ENCODE assay signal across 1 cellular context in the genomic region with DNA sequence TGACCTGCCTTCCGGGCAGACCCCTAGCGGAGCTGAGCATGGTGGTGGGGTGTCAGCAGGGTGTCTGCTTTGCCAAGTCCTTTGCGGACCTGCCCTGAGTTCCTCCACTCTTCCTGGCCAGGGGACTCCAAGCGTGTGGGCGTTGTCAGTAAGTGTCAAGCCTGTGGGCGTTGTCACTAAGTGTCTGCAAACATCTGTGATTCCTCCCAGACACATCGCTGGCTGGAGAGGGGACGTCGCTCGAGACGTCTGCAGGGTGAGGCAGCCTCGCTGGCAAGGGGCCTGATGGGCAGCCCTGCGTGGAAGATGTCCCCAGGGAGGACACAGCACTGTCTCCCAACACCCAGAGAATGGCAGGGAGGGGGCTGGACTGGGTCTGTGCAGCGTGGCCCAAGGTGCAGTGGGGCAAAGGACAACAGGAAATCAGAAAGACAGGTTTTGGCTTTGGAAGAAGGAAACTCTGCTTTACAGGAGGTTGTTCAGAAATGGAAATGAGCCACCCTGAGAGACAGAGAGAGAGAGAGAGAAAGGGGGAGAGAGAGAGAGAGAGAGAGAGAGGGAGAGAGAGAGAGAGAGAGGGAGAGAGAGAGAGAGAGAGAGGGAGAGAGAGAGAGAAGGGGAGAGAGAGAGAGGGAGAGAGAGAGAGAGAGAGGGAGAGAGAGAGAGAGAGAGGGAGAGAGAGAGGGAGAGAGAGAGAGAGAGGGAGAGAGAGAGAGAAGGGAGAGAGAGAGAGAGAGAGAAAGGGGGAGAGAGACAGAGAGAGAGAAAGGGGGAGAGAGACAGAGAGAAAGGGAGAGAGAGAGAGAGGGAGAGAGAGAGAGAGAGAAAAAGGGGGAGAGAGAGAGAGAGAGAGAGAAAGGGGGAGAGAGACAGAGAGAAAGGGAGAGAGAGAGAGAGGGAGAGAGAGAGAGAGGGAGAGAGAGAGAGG.
TF ChIP-seq lines count a peak whose summit lies in the region.

No MANE protein-coding gene starts in this region.

TF ChIP-seq in HEK293, 187 proteins besides CTCF, POLR2A, EP300 and RAD21 (continued from another document):
- TF ChIP-seq, protein P1, sequence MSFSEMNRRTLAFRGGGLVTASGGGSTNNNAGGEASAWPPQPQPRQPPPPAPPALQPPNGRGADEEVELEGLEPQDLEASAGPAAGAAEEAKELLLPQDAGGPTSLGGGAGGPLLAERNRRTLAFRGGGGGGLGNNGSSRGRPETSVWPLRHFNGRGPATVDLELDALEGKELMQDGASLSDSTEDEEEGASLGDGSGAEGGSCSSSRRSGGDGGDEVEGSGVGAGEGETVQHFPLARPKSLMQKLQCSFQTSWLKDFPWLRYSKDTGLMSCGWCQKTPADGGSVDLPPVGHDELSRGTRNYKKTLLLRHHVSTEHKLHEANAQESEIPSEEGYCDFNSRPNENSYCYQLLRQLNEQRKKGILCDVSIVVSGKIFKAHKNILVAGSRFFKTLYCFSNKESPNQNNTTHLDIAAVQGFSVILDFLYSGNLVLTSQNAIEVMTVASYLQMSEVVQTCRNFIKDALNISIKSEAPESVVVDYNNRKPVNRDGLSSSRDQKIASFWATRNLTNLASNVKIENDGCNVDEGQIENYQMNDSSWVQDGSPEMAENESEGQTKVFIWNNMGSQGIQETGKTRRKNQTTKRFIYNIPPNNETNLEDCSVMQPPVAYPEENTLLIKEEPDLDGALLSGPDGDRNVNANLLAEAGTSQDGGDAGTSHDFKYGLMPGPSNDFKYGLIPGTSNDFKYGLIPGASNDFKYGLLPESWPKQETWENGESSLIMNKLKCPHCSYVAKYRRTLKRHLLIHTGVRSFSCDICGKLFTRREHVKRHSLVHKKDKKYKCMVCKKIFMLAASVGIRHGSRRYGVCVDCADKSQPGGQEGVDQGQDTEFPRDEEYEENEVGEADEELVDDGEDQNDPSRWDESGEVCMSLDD (tag by site-specific recombination; IDR thresholded peaks at IDR 0.05): no peak
- TF ChIP-seq ZNF211 (tag by site-specific recombination; IDR thresholded peaks at IDR 0.05; ENCODE audit: low read depth): no peak
- TF ChIP-seq KLF16 (tag by site-specific recombination; IDR thresholded peaks at IDR 0.05): no peak; the same call in 1 of the 2 replicates
- TF ChIP-seq BCL11B (tag by site-specific recombination; IDR thresholded peaks at IDR 0.05; ENCODE audit: low read depth): no peak
- TF ChIP-seq KLF9 (tag by site-specific recombination; IDR thresholded peaks at IDR 0.05; ENCODE audit: low read depth): peak; percentile 38; the same call in 1 of the 2 replicates
- no peak for TF ChIP-seq ZNF426 (tag by site-specific recombination; IDR thresholded peaks at IDR 0.05)
- no peak for TF ChIP-seq ZNF664 (tag by site-specific recombination; IDR thresholded peaks at IDR 0.05)
- TF ChIP-seq, protein P2, sequence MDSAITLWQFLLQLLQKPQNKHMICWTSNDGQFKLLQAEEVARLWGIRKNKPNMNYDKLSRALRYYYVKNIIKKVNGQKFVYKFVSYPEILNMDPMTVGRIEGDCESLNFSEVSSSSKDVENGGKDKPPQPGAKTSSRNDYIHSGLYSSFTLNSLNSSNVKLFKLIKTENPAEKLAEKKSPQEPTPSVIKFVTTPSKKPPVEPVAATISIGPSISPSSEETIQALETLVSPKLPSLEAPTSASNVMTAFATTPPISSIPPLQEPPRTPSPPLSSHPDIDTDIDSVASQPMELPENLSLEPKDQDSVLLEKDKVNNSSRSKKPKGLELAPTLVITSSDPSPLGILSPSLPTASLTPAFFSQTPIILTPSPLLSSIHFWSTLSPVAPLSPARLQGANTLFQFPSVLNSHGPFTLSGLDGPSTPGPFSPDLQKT (IDR thresholded peaks at IDR 0.05; ENCODE audit: borderline replicate concordance, low read depth, low read length): no peak
- TF ChIP-seq WT1 (tag by site-specific recombination; IDR thresholded peaks at IDR 0.05): no peak
- TF ChIP-seq, protein P3, sequence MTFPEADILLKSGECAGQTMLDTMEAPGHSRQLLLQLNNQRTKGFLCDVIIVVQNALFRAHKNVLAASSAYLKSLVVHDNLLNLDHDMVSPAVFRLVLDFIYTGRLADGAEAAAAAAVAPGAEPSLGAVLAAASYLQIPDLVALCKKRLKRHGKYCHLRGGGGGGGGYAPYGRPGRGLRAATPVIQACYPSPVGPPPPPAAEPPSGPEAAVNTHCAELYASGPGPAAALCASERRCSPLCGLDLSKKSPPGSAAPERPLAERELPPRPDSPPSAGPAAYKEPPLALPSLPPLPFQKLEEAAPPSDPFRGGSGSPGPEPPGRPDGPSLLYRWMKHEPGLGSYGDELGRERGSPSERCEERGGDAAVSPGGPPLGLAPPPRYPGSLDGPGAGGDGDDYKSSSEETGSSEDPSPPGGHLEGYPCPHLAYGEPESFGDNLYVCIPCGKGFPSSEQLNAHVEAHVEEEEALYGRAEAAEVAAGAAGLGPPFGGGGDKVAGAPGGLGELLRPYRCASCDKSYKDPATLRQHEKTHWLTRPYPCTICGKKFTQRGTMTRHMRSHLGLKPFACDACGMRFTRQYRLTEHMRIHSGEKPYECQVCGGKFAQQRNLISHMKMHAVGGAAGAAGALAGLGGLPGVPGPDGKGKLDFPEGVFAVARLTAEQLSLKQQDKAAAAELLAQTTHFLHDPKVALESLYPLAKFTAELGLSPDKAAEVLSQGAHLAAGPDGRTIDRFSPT (tag by site-specific recombination; IDR thresholded peaks at IDR 0.05): no peak
- no peak for TF ChIP-seq ZNF555 (tag by site-specific recombination; conservative IDR thresholded peaks at IDR 0.05)
- TF ChIP-seq, protein P4, sequence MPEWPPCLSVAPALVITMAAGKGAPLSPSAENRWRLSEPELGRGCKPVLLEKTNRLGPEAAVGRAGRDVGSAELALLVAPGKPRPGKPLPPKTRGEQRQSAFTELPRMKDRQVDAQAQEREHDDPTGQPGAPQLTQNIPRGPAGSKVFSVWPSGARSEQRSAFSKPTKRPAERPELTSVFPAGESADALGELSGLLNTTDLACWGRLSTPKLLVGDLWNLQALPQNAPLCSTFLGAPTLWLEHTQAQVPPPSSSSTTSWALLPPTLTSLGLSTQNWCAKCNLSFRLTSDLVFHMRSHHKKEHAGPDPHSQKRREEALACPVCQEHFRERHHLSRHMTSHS (tag by site-specific recombination; IDR thresholded peaks at IDR 0.05): no peak
- no peak for TF ChIP-seq ZNF433 (tag by site-specific recombination; IDR thresholded peaks at IDR 0.05; ENCODE audit: low read depth)
- TF ChIP-seq ZBTB48 (tag by site-specific recombination; IDR thresholded peaks at IDR 0.05): 0 out of 2 replicates have a peak, but pooled peaks have one; percentile 32
- no peak for TF ChIP-seq ZNF510 (tag by site-specific recombination; IDR thresholded peaks at IDR 0.05; ENCODE audit: insufficient replicate concordance)
- TF ChIP-seq, protein P5, sequence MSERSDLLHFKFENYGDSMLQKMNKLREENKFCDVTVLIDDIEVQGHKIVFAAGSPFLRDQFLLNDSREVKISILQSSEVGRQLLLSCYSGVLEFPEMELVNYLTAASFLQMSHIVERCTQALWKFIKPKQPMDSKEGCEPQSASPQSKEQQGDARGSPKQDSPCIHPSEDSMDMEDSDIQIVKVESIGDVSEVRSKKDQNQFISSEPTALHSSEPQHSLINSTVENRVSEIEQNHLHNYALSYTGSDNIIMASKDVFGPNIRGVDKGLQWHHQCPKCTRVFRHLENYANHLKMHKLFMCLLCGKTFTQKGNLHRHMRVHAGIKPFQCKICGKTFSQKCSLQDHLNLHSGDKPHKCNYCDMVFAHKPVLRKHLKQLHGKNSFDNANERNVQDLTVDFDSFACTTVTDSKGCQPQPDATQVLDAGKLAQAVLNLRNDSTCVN (tag by site-specific recombination; optimal IDR thresholded peaks at IDR 0.05): no peak
- no peak for TF ChIP-seq ZNF792 (tag by site-specific recombination; IDR thresholded peaks at IDR 0.05)
- TF ChIP-seq, protein P6, sequence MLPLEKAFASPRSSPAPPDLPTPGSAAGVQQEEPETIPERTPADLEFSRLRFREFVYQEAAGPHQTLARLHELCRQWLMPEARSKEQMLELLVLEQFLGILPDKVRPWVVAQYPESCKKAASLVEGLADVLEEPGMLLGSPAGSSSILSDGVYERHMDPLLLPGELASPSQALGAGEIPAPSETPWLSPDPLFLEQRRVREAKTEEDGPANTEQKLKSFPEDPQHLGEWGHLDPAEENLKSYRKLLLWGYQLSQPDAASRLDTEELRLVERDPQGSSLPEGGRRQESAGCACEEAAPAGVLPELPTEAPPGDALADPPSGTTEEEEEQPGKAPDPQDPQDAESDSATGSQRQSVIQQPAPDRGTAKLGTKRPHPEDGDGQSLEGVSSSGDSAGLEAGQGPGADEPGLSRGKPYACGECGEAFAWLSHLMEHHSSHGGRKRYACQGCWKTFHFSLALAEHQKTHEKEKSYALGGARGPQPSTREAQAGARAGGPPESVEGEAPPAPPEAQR (tag by site-specific recombination; IDR thresholded peaks at IDR 0.05): no peak
- TF ChIP-seq ZNF707 (tag by site-specific recombination; IDR thresholded peaks at IDR 0.05): no peak
- TF ChIP-seq ZNF292 (tag by site-specific recombination; IDR thresholded peaks at IDR 0.05; ENCODE audit: borderline replicate concordance, low read depth): no peak
- TF ChIP-seq ZNF394 (tag by site-specific recombination; IDR thresholded peaks at IDR 0.05; ENCODE audit: borderline replicate concordance): no peak
- TF ChIP-seq TRIM28 (IDR thresholded peaks at IDR 0.05; ENCODE audit: borderline replicate concordance, low read length): no peak
